Comparison of ENCODE assay signal across 10 cellular contexts in genomic region chr20:14700641-14700965, GRCh38.
A peak's percentile ranks its signal among the peaks of the same experiment; 100 is the strongest.
DNase-seq lines count a peak whose midpoint lies in the region; ATAC-seq and TF ChIP-seq lines count a peak whose summit lies in the region.
"Had no signal": no experiment of that assay in that cellular context is flagged by ENCODE, and none has a peak within 500 bp of the region (broad histone marks: within the 10 kb centered on the region; RNA-seq: fewer than 3 reads in every experiment).

No MANE protein-coding gene starts in this region.

- POLR2A ChIA-PET in MCF 10A (lab: Yijun Ruan, JAX), result interaction anchor here (0.8 to 4.0 kb wide), 10 partner anchors 10 to 364 kb away, joined by 3 to 64 read pairs (median 4); partner anchors contain the start of gene FLRT3

- no peaks in the 10 kb centered on the region for H3K27me3 Mint-ChIP-seq in MCF 10A (ENCODE audit: insufficient read depth, unreplicated experiment)

- ATAC-seq in HG02852 (IDR thresholded peaks at IDR 0.05; ENCODE audit: unreplicated experiment), result no peak
- no peak for ATAC-seq in HG02571 (IDR thresholded peaks at IDR 0.05; ENCODE audit: unreplicated experiment)

- H3K36me3 ChIP-seq in breast epithelium (no peaks in the 10 kb centered on the region), fibroblast of lung (ENCODE audit: control insufficient read depth, insufficient read depth, low read length) (no peaks in the 10 kb centered on the region)

- H3K27ac Mint-ChIP-seq in MCF 10A (ENCODE audit: low read depth, unreplicated experiment), result no peak overlapping the region
- H3K27ac Mint-ChIP-seq: activated B cell treated with CpG ODN at 0.5 μM for 24 hours had no signal

- H3K27ac ChIP-seq in breast epithelium (no peak overlapping the region), fibroblast of lung (ENCODE audit: insufficient read depth, low read length) (no peak overlapping the region)

- H3K27me3 ChIP-seq in breast epithelium (no peaks in the 10 kb centered on the region), fibroblast of lung (ENCODE audit: control insufficient read depth, insufficient read depth, low read length) (no peaks in the 10 kb centered on the region)

- H4K20me1 ChIP-seq in fibroblast of lung (ENCODE audit: control insufficient read depth, extremely low read depth, insufficient read depth, low read length), result no peaks in the 10 kb centered on the region

- TF ChIP-seq POLR2A in breast epithelium (IDR thresholded peaks at IDR 0.05), result no peak

- H3K9me3 Mint-ChIP-seq in MCF 10A (ENCODE audit: unreplicated experiment), result no peaks in the 10 kb centered on the region
- H3K9me3 Mint-ChIP-seq: activated B cell treated with CpG ODN at 0.5 μM for 24 hours had no signal

- no peak overlapping the region for H3K4me2 ChIP-seq in fibroblast of lung (ENCODE audit: extremely low read depth, insufficient read depth, low read length)

- no TSS peak for BruUV-seq in MCF 10A (replicated peaks; lab: Mats Ljungman, UMichigan)

- TF ChIP-seq CTCF in MCF 10A (IDR thresholded peaks at IDR 0.05; ENCODE audit: unreplicated experiment) (no peak), breast epithelium (IDR thresholded peaks at IDR 0.05) (no peak), fibroblast of lung (conservative IDR thresholded peaks at IDR 0.05 in 1 of 2, IDR thresholded peaks at IDR 0.05 in 1 of 2; ENCODE audit: low read depth in 1 of 2, low read length in 2 of 2) (no peak)

- peak; percentile 18 for DNase-seq in MCF 10A (ENCODE audit: unreplicated experiment)
- no peak for DNase-seq in breast epithelium (ENCODE audit: low spot score in 2 of 2)
- DNase-seq in HS-27A (ENCODE audit: low read depth), result peak; percentile 65
- DNase-seq in fibroblast of lung (ENCODE audit: low read depth in 2 of 2), result peak; percentile 4 to 18
- DNase-seq in COLO829 (ENCODE audit: low spot score), result no peak
- no peak for DNase-seq in activated CD4-positive, alpha-beta T cell treated with anti-CD3 and anti-CD28 coated beads, Interleukin-2, amount 50 U/mL, for 1 hour
- DNase-seq: activated B cell treated with CpG ODN at 0.5 μM for 24 hours, NCI-H774 had no signal

- CTCF ChIA-PET in MCF 10A (lab: Yijun Ruan, JAX), result interaction anchor here (0.6 to 1.4 kb wide), 10 partner anchors 10 to 1515 kb away, joined by 3 to 10 read pairs (median 4); partner anchors contain the start of gene FLRT3

- peaks cover 7% of the 10 kb centered on the region for H3K4me1 Mint-ChIP-seq in MCF 10A (ENCODE audit: insufficient read depth, unreplicated experiment)
- H3K4me1 Mint-ChIP-seq: activated B cell treated with CpG ODN at 0.5 μM for 24 hours had no signal

- no peaks in the 10 kb centered on the region for H3K9me3 ChIP-seq in breast epithelium
- no peaks in the 10 kb centered on the region for H3K9me3 ChIP-seq in fibroblast of lung (ENCODE audit: control insufficient read depth, insufficient read depth, low read depth, low read length)

- H3K36me3 Mint-ChIP-seq in MCF 10A (ENCODE audit: insufficient read depth, unreplicated experiment), result no peaks in the 10 kb centered on the region

- intact Hi-C loops in MCF 10A (cut with micrococcal nuclease), result no loop called here
- intact Hi-C loops in breast epithelium (cut with DNase I; ENCODE audit: low total_unique reads), result no loop called here

- H2AFZ ChIP-seq in fibroblast of lung (ENCODE audit: low read length), result no peak overlapping the region

- H3K4me3 ChIP-seq in breast epithelium, result no peak overlapping the region
- no peak overlapping the region for H3K4me3 ChIP-seq in fibroblast of lung (replicated peaks in 1 of 4; ENCODE audit: control extremely low read depth in 1 of 4, insufficient read depth in 1 of 4, low read depth in 3 of 4, low read length in 4 of 4)

- no peak overlapping the region for H3K9ac ChIP-seq in fibroblast of lung (ENCODE audit: insufficient read depth, low read length)

- H3K4me3 Mint-ChIP-seq in MCF 10A (ENCODE audit: unreplicated experiment), result no peak overlapping the region
- H3K4me3 Mint-ChIP-seq: activated B cell treated with CpG ODN at 0.5 μM for 24 hours had no signal

- no peaks in the 10 kb centered on the region for H3K79me2 ChIP-seq in fibroblast of lung (ENCODE audit: control insufficient read depth, insufficient read depth, low read length)

- H3K4me1 ChIP-seq in breast epithelium (no peaks in the 10 kb centered on the region), fibroblast of lung (ENCODE audit: control insufficient read depth, extremely low read depth, insufficient read depth, low read length) (no peaks in the 10 kb centered on the region)

Comparison
In these comparisons a context has a peak if more than half of its experiments do, and no peak if none do; other contexts are left out.
1. DNase-seq: peak in MCF 10A (single experiment), HS-27A (single experiment) and fibroblast of lung (2 of 2); none in breast epithelium (0 of 2), COLO829 (single experiment) and activated CD4-positive, alpha-beta T cell treated with anti-CD3 and anti-CD28 coated beads, Interleukin-2, amount 50 U/mL, for 1 hour (single experiment).